In genomic region chr21:31973402-31973944, GRCh38 we compare ENCODE assay signal across 19 cellular contexts.
DNase-seq lines count a peak whose midpoint lies in the region; ATAC-seq and TF ChIP-seq lines count a peak whose summit lies in the region.
"Had no signal": no experiment of that assay in that cellular context is flagged by ENCODE, and none has a peak within 500 bp of the region (broad histone marks: within the 10 kb centered on the region; RNA-seq: fewer than 3 reads in every experiment).

No MANE protein-coding gene starts in this region.

- intact Hi-C loops in posterior vena cava (cut with DNase I) (no loop called here), upper lobe of right lung (cut with DNase I) (no loop called here)

- H4K20me1 ChIP-seq in hepatocyte (ENCODE audit: insufficient read depth, poor library complexity, severe bottlenecking), result no peaks in the 10 kb centered on the region

- no peak overlapping the region for H3K4me2 ChIP-seq in hepatocyte
- H3K4me2 ChIP-seq: A549 had no signal

- H3K4me3 ChIP-seq in HEK293 (ENCODE audit: low read depth, low read length) (no peak overlapping the region), upper lobe of right lung (no peak overlapping the region), hepatocyte (no peak overlapping the region)
- H3K4me3 ChIP-seq: A549, GM12878, GM23248, HAP-1 had no signal

- DNase-seq in activated T-cell treated with anti-CD3 and anti-CD28 coated beads, Interleukin-2, amount 50 U/mL, for 72 hours, result no peak
- DNase-seq in activated T-cell treated with anti-CD3 and anti-CD28 coated beads, Interleukin-2, amount 50 U/mL, for 1 hour, result no peak
- DNase-seq in mesothelial cell of epicardium (ENCODE audit: low spot score in 2 of 2, unreplicated experiment in 2 of 2), result no peak
- DNase-seq in posterior vena cava (ENCODE audit: low spot score), result peak; percentile 10
- no peak for DNase-seq in upper lobe of right lung
- DNase-seq in hepatocyte (ENCODE audit: low spot score), result no peak
- DNase-seq in LoVo (ENCODE audit: low spot score), result no peak
- DNase-seq: AML-193; Calu3; CD8-positive, alpha-beta T cell; DMS79 treated with DMSO at 0.1 percent for 48 hours; EL; GM23248 had no signal

- H3K27ac ChIP-seq in HEK293 (ENCODE audit: extremely low read depth, low read depth, low read length) (no peak overlapping the region), upper lobe of right lung (no peak overlapping the region), hepatocyte (no peak overlapping the region)
- H3K27ac ChIP-seq: 22Rv1, A549, C4-2B, GM23248 had no signal

- peaks cover 0 to 8% of the 10 kb centered on the region in 2 donors for H3K36me3 Mint-ChIP-seq in activated T-cell treated with anti-CD3 and anti-CD28 coated beads, Interleukin-2, amount 50 U/mL, for 72 hours (ENCODE audit: insufficient read depth in 2 of 2)
- peaks cover 41% of the 10 kb centered on the region for H3K36me3 Mint-ChIP-seq in mesothelial cell of epicardium
- H3K36me3 Mint-ChIP-seq: CD8-positive, alpha-beta T cell had no signal

- peaks cover 6% of the 10 kb centered on the region for H3K4me1 Mint-ChIP-seq in activated T-cell treated with anti-CD3 and anti-CD28 coated beads, Interleukin-2, amount 50 U/mL, for 72 hours (ENCODE audit: low read depth)
- H3K4me1 Mint-ChIP-seq in mesothelial cell of epicardium, result no peaks in the 10 kb centered on the region

- H3K36me3 ChIP-seq in HEK293 (ENCODE audit: control insufficient read depth in 2 of 2, insufficient read depth in 1 of 2, low read length in 2 of 2), result peaks cover 0 to under 1% of the 10 kb centered on the region in 2 experiments; a peak in 2 of 3 replicates
- H3K36me3 ChIP-seq in upper lobe of right lung, result no peaks in the 10 kb centered on the region
- no peaks in the 10 kb centered on the region for H3K36me3 ChIP-seq in hepatocyte (replicated peaks; ENCODE audit: insufficient read depth, low read depth)

- H3K27me3 ChIP-seq in upper lobe of right lung (no peaks in the 10 kb centered on the region), hepatocyte (no peaks in the 10 kb centered on the region)

- WGBS in hepatocyte (ENCODE audit: low lambda C conversion rate, missing lambda C conversion rate), result 95% methylated on average over 6 of the region's 6 CpGs

- no peaks in the 10 kb centered on the region for H3K9me3 ChIP-seq in HEK293 (ENCODE audit: control insufficient read depth, insufficient read depth, low read depth, low read length)
- no peaks in the 10 kb centered on the region for H3K9me3 ChIP-seq in upper lobe of right lung
- H3K9me3 ChIP-seq in hepatocyte (ENCODE audit: low read depth), result no peaks in the 10 kb centered on the region
- H3K9me3 ChIP-seq: A549, HAP-1 had no signal

- H2AFZ ChIP-seq in hepatocyte, result no peak overlapping the region
- H2AFZ ChIP-seq: GM23248 had no signal

- H3K9me2 ChIP-seq in hepatocyte (replicated peaks; ENCODE audit: insufficient read depth), result no peaks in the 10 kb centered on the region

- no peak overlapping the region for H3K4me3 Mint-ChIP-seq in activated T-cell treated with anti-CD3 and anti-CD28 coated beads, Interleukin-2, amount 50 U/mL, for 72 hours
- H3K4me3 Mint-ChIP-seq in mesothelial cell of epicardium, result no peak overlapping the region

- POLR2A ChIA-PET in HEK293 (lab: Yijun Ruan, JAX), result no interaction called here

- CTCF ChIA-PET in HEK293 (lab: Yijun Ruan, JAX), result no interaction called here

- H3K27me3 Mint-ChIP-seq in activated T-cell treated with anti-CD3 and anti-CD28 coated beads, Interleukin-2, amount 50 U/mL, for 72 hours (ENCODE audit: low read depth), result peaks cover 29% of the 10 kb centered on the region
- H3K27me3 Mint-ChIP-seq in mesothelial cell of epicardium (ENCODE audit: low read depth), result no peaks in the 10 kb centered on the region

- TF ChIP-seq CTCF in HEK293 (tag by site-specific recombination; IDR thresholded peaks at IDR 0.05) (no peak), mesothelial cell of epicardium (IDR thresholded peaks at IDR 0.05; ENCODE audit: unreplicated experiment) (no peak), upper lobe of right lung (IDR thresholded peaks at IDR 0.05) (no peak), hepatocyte (IDR thresholded peaks at IDR 0.05; ENCODE audit: poor library complexity) (no peak)

- peaks cover 0 to 3% of the 10 kb centered on the region in 2 donors for H3K9me3 Mint-ChIP-seq in activated T-cell treated with anti-CD3 and anti-CD28 coated beads, Interleukin-2, amount 50 U/mL, for 72 hours
- H3K9me3 Mint-ChIP-seq in mesothelial cell of epicardium, result no peaks in the 10 kb centered on the region

- peak; percentile 34 to 67 for ATAC-seq in activated T-cell treated with anti-CD3 and anti-CD28 coated beads, Interleukin-2, amount 50 U/mL, for 72 hours (replicated peaks in 1 of 2)
- no peak for ATAC-seq in upper lobe of right lung
- ATAC-seq: A549, GM12878 had no signal

- no peaks in the 10 kb centered on the region for H3K79me2 ChIP-seq in hepatocyte

- H3K4me1 ChIP-seq in HEK293 (ENCODE audit: control insufficient read depth, insufficient read depth, low read length), result no peaks in the 10 kb centered on the region
- no peaks in the 10 kb centered on the region for H3K4me1 ChIP-seq in upper lobe of right lung
- no peaks in the 10 kb centered on the region for H3K4me1 ChIP-seq in hepatocyte (ENCODE audit: insufficient read depth)
- H3K4me1 ChIP-seq: A549, HAP-1 had no signal

- H3K27ac Mint-ChIP-seq in activated T-cell treated with anti-CD3 and anti-CD28 coated beads, Interleukin-2, amount 50 U/mL, for 72 hours, result no peak overlapping the region
- H3K27ac Mint-ChIP-seq in mesothelial cell of epicardium, result peak overlapping the region; percentile 62

TF ChIP-seq in HEK293, 187 proteins besides CTCF, POLR2A, EP300 and RAD21:
- no peak for TF ChIP-seq ZXDB (tag by site-specific recombination; IDR thresholded peaks at IDR 0.05)
- no peak for TF ChIP-seq ZNF677 (tag by site-specific recombination; IDR thresholded peaks at IDR 0.05)
- no peak for TF ChIP-seq ZNF585B (tag by site-specific recombination; IDR thresholded peaks at IDR 0.05)
- TF ChIP-seq ZNF513 (tag by site-specific recombination; IDR thresholded peaks at IDR 0.05), result peak; percentile 85
- TF ChIP-seq KLF10 (tag by site-specific recombination; IDR thresholded peaks at IDR 0.05), result no peak
- TF ChIP-seq ZSCAN4 (tag by site-specific recombination; IDR thresholded peaks at IDR 0.05), result no peak
- no peak for TF ChIP-seq ZNF776 (tag by site-specific recombination; IDR thresholded peaks at IDR 0.05; ENCODE audit: borderline replicate concordance)
- no peak for TF ChIP-seq ZNF830 (tag by site-specific recombination; IDR thresholded peaks at IDR 0.05; ENCODE audit: low read depth)
